27 cellular contexts compared by ENCODE assay signal in the genomic region with DNA sequence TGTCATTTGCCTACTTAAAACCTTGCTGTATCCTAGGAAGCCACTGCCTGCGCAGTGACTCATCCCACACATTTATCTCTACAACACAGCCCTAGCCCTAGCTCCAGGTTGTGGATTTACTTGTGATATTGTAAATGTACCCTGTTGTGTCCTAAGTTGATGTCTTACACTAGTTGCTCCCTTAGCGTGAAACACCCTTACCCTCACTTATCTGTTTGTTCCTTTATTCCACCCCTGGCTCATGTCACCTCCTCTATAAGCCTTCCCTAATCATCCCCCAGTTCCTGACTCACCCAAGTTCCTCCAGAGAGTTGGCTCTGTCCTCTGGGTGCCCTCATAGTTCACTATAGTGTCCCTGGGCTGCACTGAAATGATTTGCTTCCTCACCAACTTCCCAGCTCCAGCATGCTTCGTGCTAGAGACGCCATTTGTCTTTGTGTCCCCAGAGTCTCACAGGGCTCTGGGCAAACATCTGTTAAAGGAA.
DNase-seq lines count a peak whose midpoint lies in the region; ATAC-seq, FAIRE-seq and TF ChIP-seq lines count a peak whose summit lies in the region.
"Had no signal": no experiment of that assay in that cellular context is flagged by ENCODE, and none has a peak within 500 bp of the region (broad histone marks: within the 10 kb centered on the region; RNA-seq: fewer than 3 reads in every experiment).

No MANE protein-coding gene starts in this region.

- H3K4me1 Mint-ChIP-seq in H9, result peaks cover 0 to 2% of the 10 kb centered on the region in 2 experiments; a peak in 2 of 4 replicates
- H3K4me1 Mint-ChIP-seq: activated B cell treated with CpG ODN at 0.5 μM for 24 hours, natural killer cell had no signal

- H3K4ac ChIP-seq in H9 (ENCODE audit: low read depth, low read length) (no peak overlapping the region), neuronal stem cell (ENCODE audit: low read length) (no peak overlapping the region)

- H3K4me1 ChIP-seq in H9 (ENCODE audit: insufficient read depth, low read length) (no peaks in the 10 kb centered on the region), neuronal stem cell (ENCODE audit: control insufficient read depth in 2 of 2, insufficient read depth in 1 of 2, low read depth in 1 of 2, low read length in 2 of 2) (peaks cover 7 to 13% of the 10 kb centered on the region in 2 donors), BE2C (peaks cover 15% of the 10 kb centered on the region), tibial nerve (peaks cover 0 to 11% (median 0%) of the 10 kb centered on the region in 4 donors)
- H3K4me1 ChIP-seq: gastroesophageal sphincter, left ventricle myocardium inferior, thyroid gland had no signal

- H2BK15ac ChIP-seq in H9 (ENCODE audit: low read depth, low read length), result no peak overlapping the region
- no peak overlapping the region for H2BK15ac ChIP-seq in neuronal stem cell (ENCODE audit: low read length)

- H3K14ac ChIP-seq in H9 (ENCODE audit: insufficient read depth, low read length) (no peak overlapping the region), neuronal stem cell (ENCODE audit: low read length) (no peak overlapping the region)

- no peak overlapping the region for H2BK20ac ChIP-seq in H9 (ENCODE audit: low read depth, low read length, poor library complexity, severe bottlenecking)

- H2AFZ ChIP-seq in H9 (ENCODE audit: low read length) (peak overlapping the region; percentile 66), neuronal stem cell (ENCODE audit: low read length) (peak overlapping the region; percentile 64)

- H4K91ac ChIP-seq in H9 (ENCODE audit: insufficient read length, low read depth, low read length), result no peak overlapping the region
- no peak overlapping the region for H4K91ac ChIP-seq in neuronal stem cell (ENCODE audit: low read depth, low read length, poor library complexity)

- H3K79me2 ChIP-seq in H9 (ENCODE audit: insufficient read depth, low read length), result no peaks in the 10 kb centered on the region

- H2BK120ac ChIP-seq in H9 (ENCODE audit: low read depth, low read length, poor library complexity, severe bottlenecking) (no peak overlapping the region), neuronal stem cell (ENCODE audit: low read depth, low read length) (no peak overlapping the region)

- no peak for TF ChIP-seq POLR2A in tibial nerve (IDR thresholded peaks at IDR 0.05)

- H3K18ac ChIP-seq in H9 (ENCODE audit: insufficient read length, low read depth, low read length) (no peak overlapping the region), neuronal stem cell (ENCODE audit: low read length) (no peak overlapping the region)

- H3K23me2 ChIP-seq in H9 (ENCODE audit: insufficient read length, low read depth, low read length, poor library complexity, severe bottlenecking), result no peaks in the 10 kb centered on the region

- no peak for TF ChIP-seq CTCF in H9 (conservative IDR thresholded peaks at IDR 0.05)
- peak; percentile 3 for TF ChIP-seq CTCF in epithelial cell of proximal tubule (conservative IDR thresholded peaks at IDR 0.05; ENCODE audit: low read depth, low read length)
- TF ChIP-seq CTCF in BE2C (IDR thresholded peaks at IDR 0.05; ENCODE audit: low read depth, low read length), result no peak
- no peak for TF ChIP-seq CTCF in tibial nerve (IDR thresholded peaks at IDR 0.05)

- H3K27me3 Mint-ChIP-seq in H9 (ENCODE audit: low read depth), result no peaks in the 10 kb centered on the region
- H3K27me3 Mint-ChIP-seq: activated B cell treated with CpG ODN at 0.5 μM for 24 hours; activated CD8-positive, alpha-beta memory T cell treated with anti-CD3 and anti-CD28 coated beads, Interleukin-2, amount 10 ng/mL, durations not matched to agents 7 days and 5 days had no signal

- H3K23ac ChIP-seq in H9 (ENCODE audit: insufficient read length, low read depth, low read length) (no peak overlapping the region), neuronal stem cell (ENCODE audit: low read depth, low read length, poor library complexity) (no peak overlapping the region)

- no peaks in the 10 kb centered on the region for H3K9me3 Mint-ChIP-seq in H9
- H3K9me3 Mint-ChIP-seq: activated B cell treated with CpG ODN at 0.5 μM for 24 hours had no signal

- H3K27ac ChIP-seq in H9 (ENCODE audit: insufficient read length, low read depth, low read length) (no peak overlapping the region), neuronal stem cell (replicated peaks; ENCODE audit: low read length) (no peak overlapping the region), tibial nerve (no peak overlapping the region)
- H3K27ac ChIP-seq: C4-2B, gastroesophageal sphincter, left ventricle myocardium inferior, ovary, stomach, thyroid gland had no signal

- DNase-seq in H9 (no peak), RCC 7860 (ENCODE audit: low spot score) (peak; percentile 5), epithelial cell of proximal tubule (ENCODE audit: low read depth) (no peak), neuronal stem cell (ENCODE audit: low spot score) (no peak), BE2C (no peak), tibial nerve (ENCODE audit: low spot score in 2 of 2) (no peak)
- DNase-seq: activated B cell treated with CpG ODN at 0.5 μM for 24 hours; activated CD8-positive, alpha-beta memory T cell treated with anti-CD3 and anti-CD28 coated beads, Interleukin-2, amount 10 ng/mL, durations not matched to agents 7 days and 5 days; activated naive CD4-positive, alpha-beta T cell; activated T-cell treated with anti-CD3 and anti-CD28 coated beads, Interleukin-2, amount 50 U/mL, for 48 hours; H7; hypothalamus; KBM-7; left ventricle myocardium inferior; natural killer cell; NCI-H1436; NCI-H446; NCI-H82; ovary; small intestine; stimulated activated CD4-positive, alpha-beta T cell treated with anti-CD3 and anti-CD28 coated beads, Interleukin-1b, Interleukin-23, amount 100 ng/mL, for 48 hours; stimulated activated CD8-positive, alpha-beta memory T cell treated with anti-CD3 and anti-CD28 coated beads, Interleukin-4, amount 100 ng/mL, for 48 hours; stomach; thyroid gland had no signal

- H3K4me3 ChIP-seq in epithelial cell of proximal tubule (ENCODE audit: low read depth, low read length) (no peak overlapping the region), neuronal stem cell (ENCODE audit: low read length in 2 of 2) (no peak overlapping the region), BE2C (ENCODE audit: low read depth, low read length) (no peak overlapping the region), tibial nerve (no peak overlapping the region)
- H3K4me3 ChIP-seq: gastroesophageal sphincter, left ventricle myocardium inferior, ovary, stomach, thyroid gland had no signal

- ATAC-seq in GM19463 (IDR thresholded peaks at IDR 0.05; ENCODE audit: unreplicated experiment), result no peak
- ATAC-seq: activated CD8-positive, alpha-beta memory T cell treated with anti-CD3 and anti-CD28 coated beads, Interleukin-2, amount 10 ng/mL, durations not matched to agents 7 days and 5 days; gastroesophageal sphincter; natural killer cell had no signal

- FAIRE-seq in RCC 7860 (lab: Jason Lieb, UNC), result no peak
- FAIRE-seq: small intestine had no signal

- TF ChIP-seq EP300 in tibial nerve (IDR thresholded peaks at IDR 0.05), result no peak

- H4K20me1 ChIP-seq in H9 (ENCODE audit: control insufficient read depth, insufficient read depth, insufficient read length), result no peaks in the 10 kb centered on the region

- H2BK12ac ChIP-seq in H9 (ENCODE audit: insufficient read length, low read depth, low read length), result no peak overlapping the region
- no peak overlapping the region for H2BK12ac ChIP-seq in neuronal stem cell (ENCODE audit: low read length)

- H4K8ac ChIP-seq in H9 (replicated peaks; ENCODE audit: insufficient read length, low read depth, low read length) (no peak overlapping the region), neuronal stem cell (ENCODE audit: low read depth, low read length) (no peak overlapping the region)

- H3K9ac ChIP-seq in H9 (ENCODE audit: extremely low read depth, insufficient read length, low read length) (no peak overlapping the region), neuronal stem cell (ENCODE audit: low read depth, low read length, poor library complexity) (no peak overlapping the region)

- no peak overlapping the region for H3K4me3 Mint-ChIP-seq in H9
- H3K4me3 Mint-ChIP-seq: activated B cell treated with CpG ODN at 0.5 μM for 24 hours; activated CD8-positive, alpha-beta memory T cell treated with anti-CD3 and anti-CD28 coated beads, Interleukin-2, amount 10 ng/mL, durations not matched to agents 7 days and 5 days; natural killer cell had no signal

- H3T11ph ChIP-seq in H9 (ENCODE audit: low read length), result no peak overlapping the region

- H3K4me2 ChIP-seq in H9 (ENCODE audit: insufficient read depth, insufficient read length, low read length) (no peak overlapping the region), neuronal stem cell (ENCODE audit: insufficient read depth, low read length, poor library complexity, severe bottlenecking) (no peak overlapping the region)

- no CpG with 5 or more reads among the region's 4 CpGs for WGBS in H9 (ENCODE audit: extremely low coverage, insufficient read length, low lambda C conversion rate)
- no CpG with 5 or more reads among the region's 4 CpGs for WGBS in neuronal stem cell (ENCODE audit: extremely low coverage in 2 of 2, insufficient read length in 2 of 2, insufficient replicate concordance in 1 of 2), 2 donors
- 90% methylated on average over 4 of the region's 4 CpGs for WGBS in tibial nerve, 2 donors

- peak overlapping the region; percentile 5 to 76 (median 29); a peak in 2 of 7 replicates for H3K27ac Mint-ChIP-seq in H9
- H3K27ac Mint-ChIP-seq: activated B cell treated with CpG ODN at 0.5 μM for 24 hours; activated CD8-positive, alpha-beta memory T cell treated with anti-CD3 and anti-CD28 coated beads, Interleukin-2, amount 10 ng/mL, durations not matched to agents 7 days and 5 days; natural killer cell had no signal

- H3K36me3 Mint-ChIP-seq in H9 (ENCODE audit: insufficient read depth in 1 of 3, low read depth in 3 of 3), result no peaks in the 10 kb centered on the region
- H3K36me3 Mint-ChIP-seq: activated CD8-positive, alpha-beta memory T cell treated with anti-CD3 and anti-CD28 coated beads, Interleukin-2, amount 10 ng/mL, durations not matched to agents 7 days and 5 days; natural killer cell had no signal

- no peaks in the 10 kb centered on the region for H3K36me3 ChIP-seq in neuronal stem cell (replicated peaks in 1 of 2; ENCODE audit: control insufficient read depth in 2 of 2, insufficient read depth in 2 of 2, low read length in 2 of 2)
- no peaks in the 10 kb centered on the region for H3K36me3 ChIP-seq in BE2C
- no peaks in the 10 kb centered on the region for H3K36me3 ChIP-seq in tibial nerve
- H3K36me3 ChIP-seq: gastroesophageal sphincter, left ventricle myocardium inferior, ovary, stomach, thyroid gland had no signal

- H3K56ac ChIP-seq in H9 (ENCODE audit: insufficient read length, low read depth, low read length), result no peak overlapping the region

- H4K5ac ChIP-seq in H9 (ENCODE audit: insufficient read length, low read depth, low read length), result no peak overlapping the region

- H3K27me3 ChIP-seq in H9 (ENCODE audit: insufficient read depth, low read length) (no peaks in the 10 kb centered on the region), neuronal stem cell (ENCODE audit: control insufficient read depth in 3 of 3, insufficient read depth in 3 of 3, low read depth in 1 of 3, low read length in 3 of 3) (no peaks in the 10 kb centered on the region), BE2C (no peaks in the 10 kb centered on the region), tibial nerve (no peaks in the 10 kb centered on the region)
- H3K27me3 ChIP-seq: gastroesophageal sphincter, ovary, stomach, thyroid gland had no signal

- H3K9me3 ChIP-seq in H9 (ENCODE audit: control insufficient read depth, low read depth, low read length), result no peaks in the 10 kb centered on the region
- no peaks in the 10 kb centered on the region for H3K9me3 ChIP-seq in neuronal stem cell (replicated peaks in 1 of 2; ENCODE audit: control insufficient read depth in 2 of 2, insufficient read depth in 1 of 2, low read depth in 1 of 2, low read length in 2 of 2)
- no peaks in the 10 kb centered on the region for H3K9me3 ChIP-seq in BE2C
- no peaks in the 10 kb centered on the region for H3K9me3 ChIP-seq in tibial nerve
- H3K9me3 ChIP-seq: gastroesophageal sphincter, left ventricle myocardium inferior, ovary, stomach, thyroid gland had no signal

- no peaks in the 10 kb centered on the region for H3K79me1 ChIP-seq in H9 (ENCODE audit: insufficient read depth, low read depth, low read length, poor library complexity, severe bottlenecking)
- no peaks in the 10 kb centered on the region for H3K79me1 ChIP-seq in neuronal stem cell (ENCODE audit: low read depth, low read length)

- no peak overlapping the region for H2AK5ac ChIP-seq in H9 (ENCODE audit: insufficient read length, low read length)
- H2AK5ac ChIP-seq in neuronal stem cell (ENCODE audit: low read depth, low read length), result no peak overlapping the region

- H2BK5ac ChIP-seq in H9 (ENCODE audit: insufficient read length, low read length), result no peak overlapping the region
- no peak overlapping the region for H2BK5ac ChIP-seq in neuronal stem cell (ENCODE audit: low read length)
